1 cellular context compared by ENCODE assay signal in the genomic region with DNA sequence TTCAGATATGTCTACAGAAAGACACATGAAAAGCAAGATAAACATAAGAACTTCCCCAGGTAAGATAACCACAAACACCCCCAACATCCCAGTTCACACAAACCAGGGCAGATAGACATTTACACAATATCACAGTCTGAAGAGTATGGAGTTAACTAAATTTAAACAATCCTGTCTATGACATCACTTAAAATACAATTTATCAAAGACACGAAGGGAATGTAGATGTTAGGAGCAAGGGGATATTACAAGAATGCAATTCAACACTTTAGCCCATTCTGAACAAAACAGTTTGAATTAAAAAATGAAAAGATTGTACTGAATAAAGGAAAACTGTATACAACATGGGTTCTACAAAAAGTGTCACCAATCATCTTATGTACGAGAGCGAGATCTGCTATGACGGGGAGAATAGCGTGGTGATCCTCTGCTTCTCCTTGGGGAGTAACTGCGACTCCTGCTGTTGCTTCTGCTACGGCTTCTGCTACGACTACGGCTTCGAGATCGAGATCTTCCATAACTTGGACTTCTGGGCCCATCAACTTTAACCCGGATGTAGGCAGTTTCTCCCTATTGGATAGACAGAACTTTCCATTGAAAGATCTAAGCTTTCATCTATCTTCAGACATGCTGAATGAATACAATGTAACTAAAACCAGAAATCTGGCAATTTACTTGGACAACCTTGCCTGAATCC.
TF ChIP-seq lines count a peak whose summit lies in the region.

No MANE protein-coding gene starts in this region.

TF ChIP-seq in IMR-90, 13 proteins besides CTCF, POLR2A, EP300 and RAD21:
- TF ChIP-seq FOS (IDR thresholded peaks at IDR 0.05; ENCODE audit: low read depth, low read length): no peak
- TF ChIP-seq MXI1 (IDR thresholded peaks at IDR 0.05; ENCODE audit: borderline replicate concordance, low read depth, low read length): no peak
- TF ChIP-seq CHD1 (IDR thresholded peaks at IDR 0.05; ENCODE audit: low read depth, low read length): no peak
- TF ChIP-seq, protein P1, sequence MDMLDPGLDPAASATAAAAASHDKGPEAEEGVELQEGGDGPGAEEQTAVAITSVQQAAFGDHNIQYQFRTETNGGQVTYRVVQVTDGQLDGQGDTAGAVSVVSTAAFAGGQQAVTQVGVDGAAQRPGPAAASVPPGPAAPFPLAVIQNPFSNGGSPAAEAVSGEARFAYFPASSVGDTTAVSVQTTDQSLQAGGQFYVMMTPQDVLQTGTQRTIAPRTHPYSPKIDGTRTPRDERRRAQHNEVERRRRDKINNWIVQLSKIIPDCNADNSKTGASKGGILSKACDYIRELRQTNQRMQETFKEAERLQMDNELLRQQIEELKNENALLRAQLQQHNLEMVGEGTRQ (IDR thresholded peaks at IDR 0.05; ENCODE audit: low read depth, low read length): no peak
- TF ChIP-seq RCOR1 (IDR thresholded peaks at IDR 0.05; ENCODE audit: insufficient replicate concordance, low read length): no peak
- no peak for TF ChIP-seq MAZ (IDR thresholded peaks at IDR 0.05; ENCODE audit: borderline replicate concordance, low read depth, low read length)
- TF ChIP-seq, protein P2, sequence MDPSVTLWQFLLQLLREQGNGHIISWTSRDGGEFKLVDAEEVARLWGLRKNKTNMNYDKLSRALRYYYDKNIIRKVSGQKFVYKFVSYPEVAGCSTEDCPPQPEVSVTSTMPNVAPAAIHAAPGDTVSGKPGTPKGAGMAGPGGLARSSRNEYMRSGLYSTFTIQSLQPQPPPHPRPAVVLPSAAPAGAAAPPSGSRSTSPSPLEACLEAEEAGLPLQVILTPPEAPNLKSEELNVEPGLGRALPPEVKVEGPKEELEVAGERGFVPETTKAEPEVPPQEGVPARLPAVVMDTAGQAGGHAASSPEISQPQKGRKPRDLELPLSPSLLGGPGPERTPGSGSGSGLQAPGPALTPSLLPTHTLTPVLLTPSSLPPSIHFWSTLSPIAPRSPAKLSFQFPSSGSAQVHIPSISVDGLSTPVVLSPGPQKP (IDR thresholded peaks at IDR 0.05; ENCODE audit: borderline replicate concordance, low read depth, low read length): no peak
- TF ChIP-seq BHLHE40 (IDR thresholded peaks at IDR 0.05; ENCODE audit: low read depth, low read length): no peak
- TF ChIP-seq SMC3 (IDR thresholded peaks at IDR 0.05; ENCODE audit: low read depth, low read length): no peak
- no peak for TF ChIP-seq MAFK (IDR thresholded peaks at IDR 0.05; ENCODE audit: low read depth, low read length)
- TF ChIP-seq RFX5 (IDR thresholded peaks at IDR 0.05; ENCODE audit: low read depth, low read length): no peak
- TF ChIP-seq CEBPB (IDR thresholded peaks at IDR 0.05; ENCODE audit: low read depth, low read length): no peak
- TF ChIP-seq NFE2L2 (IDR thresholded peaks at IDR 0.05; ENCODE audit: low read depth, low read length): no peak
